3 cellular contexts compared by ENCODE assay signal in the genomic region with DNA sequence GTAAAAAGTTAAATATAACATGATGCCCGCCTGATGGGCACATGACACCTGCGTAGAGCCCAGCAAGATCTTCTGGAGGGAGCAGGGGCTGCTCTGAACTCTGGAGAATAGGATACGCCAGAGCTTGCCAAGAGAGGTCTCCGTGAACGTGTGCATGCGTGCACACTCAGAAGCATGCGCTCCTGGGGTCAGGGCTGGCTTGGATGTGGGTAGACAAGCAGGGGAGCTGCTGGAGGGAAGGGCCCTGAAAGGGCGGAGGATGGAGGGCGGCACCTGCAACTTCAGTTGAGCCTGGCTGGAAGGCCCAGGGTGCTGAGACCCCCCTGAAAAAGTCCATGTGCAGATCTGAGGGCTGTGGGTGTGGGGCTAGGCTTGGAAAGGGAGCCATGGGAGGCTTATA.
"Had no signal": no experiment of that assay in that cellular context is flagged by ENCODE, and none has a peak within 500 bp of the region (broad histone marks: within the 10 kb centered on the region; RNA-seq: fewer than 3 reads in every experiment).

No MANE protein-coding gene starts in this region.

- DNase-seq: GDM1, GF-D8 had no signal

- ATAC-seq: GM12878 had no signal

- H3K4me3 ChIP-seq: GM12878 had no signal
